In the genomic region with DNA sequence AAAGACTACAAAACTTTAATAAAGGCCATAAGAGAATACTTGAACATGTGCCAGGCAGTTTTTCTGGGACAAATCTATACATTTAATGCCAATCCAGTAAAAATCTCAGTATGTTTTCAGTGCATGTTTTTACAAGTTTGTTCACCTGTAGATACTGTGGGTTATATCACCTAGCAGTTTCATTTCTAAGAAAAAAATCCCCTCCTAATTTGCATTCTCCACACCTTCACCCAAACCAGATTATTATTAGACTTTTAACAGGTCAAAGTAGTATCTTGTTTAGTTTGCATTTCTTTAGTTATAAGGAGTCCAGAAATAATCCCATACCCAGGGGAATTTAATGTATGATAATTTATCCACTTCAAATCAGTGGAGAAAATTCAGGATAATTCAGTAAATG, we compare ENCODE assay signal across 26 cellular contexts. TPM values are rescaled to one million over a fixed set of nuclear protein-coding genes. Genes with fewer than 3 reads are reported as not detected.
DNase-seq lines count a peak whose midpoint lies in the region; ATAC-seq, FAIRE-seq and TF ChIP-seq lines count a peak whose summit lies in the region.
"Had no signal": no experiment of that assay in that cellular context is flagged by ENCODE, and none has a peak within 500 bp of the region (broad histone marks: within the 10 kb centered on the region; RNA-seq: fewer than 3 reads in every experiment).

No MANE protein-coding gene starts in this region.

- H3K27me3 Mint-ChIP-seq in T-helper 17 cell (no peaks in the 10 kb centered on the region), Caco-2 (ENCODE audit: insufficient read depth, unreplicated experiment) (no peaks in the 10 kb centered on the region)
- H3K27me3 Mint-ChIP-seq in activated naive CD4-positive, alpha-beta T cell treated with anti-CD3 and anti-CD28 coated beads, Interleukin-2, amount 10 ng/mL, durations not matched to agents 7 days and 5 days, result no peaks in the 10 kb centered on the region
- H3K27me3 Mint-ChIP-seq: activated CD4-positive, alpha-beta memory T cell treated with anti-CD3 and anti-CD28 coated beads, Interleukin-2, amount 10 ng/mL, durations not matched to agents 7 days and 5 days; effector memory CD8-positive, alpha-beta T cell; progenitor cell of endocrine pancreas had no signal

- no peak overlapping the region for H2BK12ac ChIP-seq in trophoblast cell (ENCODE audit: low read length)

- peak; percentile 9 for FAIRE-seq in GM12891 (lab: Jason Lieb, UNC)
- FAIRE-seq: D721Med had no signal

- DNase-seq in GM12891 (ENCODE audit: insufficient read length, low spot score) (no peak), T-helper 17 cell (no peak), Caco-2 (no peak), sciatic nerve (ENCODE audit: low spot score) (no peak), trophoblast cell (no peak)
- DNase-seq in activated naive CD4-positive, alpha-beta T cell treated with anti-CD3 and anti-CD28 coated beads, Interleukin-2, amount 10 ng/mL, durations not matched to agents 7 days and 5 days, result no peak
- DNase-seq: activated CD4-positive, alpha-beta memory T cell treated with anti-CD3 and anti-CD28 coated beads, Interleukin-2, amount 10 ng/mL, durations not matched to agents 7 days and 5 days; activated effector memory CD4-positive, alpha-beta T cell treated with anti-CD3 and anti-CD28 coated beads, Interleukin-2, amount 50 U/mL, for 16 hours; adrenal gland; effector memory CD8-positive, alpha-beta T cell; hippocampal formation; KBM-7; NCI-H1694 treated with DMSO at 0.1 percent for 48 hours; NCI-H748 treated with DMSO at 0.1 percent for 48 hours; Right ventricle myocardium superior; SW 1271 had no signal

- H2BK5ac ChIP-seq in trophoblast cell (ENCODE audit: low read depth, low read length, poor library complexity), result no peak overlapping the region

- H3K9me3 ChIP-seq in T-helper 17 cell (ENCODE audit: control insufficient read depth, low read length, poor library complexity, severe bottlenecking) (no peaks in the 10 kb centered on the region), Caco-2 (no peaks in the 10 kb centered on the region), trophoblast cell (ENCODE audit: insufficient read depth, low read depth, low read length) (no peaks in the 10 kb centered on the region)
- H3K9me3 ChIP-seq: adrenal gland, esophagus muscularis mucosa had no signal

- H3K79me1 ChIP-seq in trophoblast cell (ENCODE audit: low read length), result no peaks in the 10 kb centered on the region

- BruUV-seq in Caco-2 (replicated peaks; lab: Mats Ljungman, UMichigan), result no TSS peak

- H3K18ac ChIP-seq in trophoblast cell (ENCODE audit: low read length), result no peak overlapping the region

- no peaks in the 10 kb centered on the region for H3K4me1 ChIP-seq in Caco-2
- H3K4me1 ChIP-seq in trophoblast cell (ENCODE audit: control insufficient read depth in 1 of 2, insufficient read depth in 2 of 2, low read length in 2 of 2), result no peaks in the 10 kb centered on the region

- H3K9ac ChIP-seq in trophoblast cell (ENCODE audit: low read length), result no peak overlapping the region
- H3K9ac ChIP-seq: BLaER1, neural progenitor cell had no signal

- H4K8ac ChIP-seq in trophoblast cell (ENCODE audit: low read depth, low read length), result no peak overlapping the region

- no peak overlapping the region for H3K14ac ChIP-seq in trophoblast cell (ENCODE audit: low read length)

- H3K27ac Mint-ChIP-seq in T-helper 17 cell, result peak overlapping the region; percentile 60
- H3K27ac Mint-ChIP-seq in Caco-2 (ENCODE audit: unreplicated experiment), result no peak overlapping the region
- H3K27ac Mint-ChIP-seq in activated naive CD4-positive, alpha-beta T cell treated with anti-CD3 and anti-CD28 coated beads, Interleukin-2, amount 10 ng/mL, durations not matched to agents 7 days and 5 days, result no peak overlapping the region
- H3K27ac Mint-ChIP-seq: activated CD4-positive, alpha-beta memory T cell treated with anti-CD3 and anti-CD28 coated beads, Interleukin-2, amount 10 ng/mL, durations not matched to agents 7 days and 5 days; effector memory CD8-positive, alpha-beta T cell; neural progenitor cell; progenitor cell of endocrine pancreas had no signal

- H3K79me2 ChIP-seq in trophoblast cell (ENCODE audit: control insufficient read depth, insufficient read depth, low read length, poor library complexity), result no peaks in the 10 kb centered on the region

- H3K27me3 ChIP-seq in Caco-2 (replicated peaks; ENCODE audit: control insufficient read depth, insufficient read depth, low read length) (no peaks in the 10 kb centered on the region), trophoblast cell (ENCODE audit: insufficient read depth, low read length) (no peaks in the 10 kb centered on the region)
- H3K27me3 ChIP-seq: adrenal gland, BLaER1, esophagus muscularis mucosa, neural progenitor cell had no signal

- no peak overlapping the region for H3K4me2 ChIP-seq in trophoblast cell (ENCODE audit: low read length)
- H3K4me2 ChIP-seq: BLaER1, neural progenitor cell had no signal

- ATAC-seq in GM19372 (IDR thresholded peaks at IDR 0.05; ENCODE audit: low read depth, unreplicated experiment), result peak; percentile 57
- peak; percentile 62 for ATAC-seq in HG02885 (IDR thresholded peaks at IDR 0.05; ENCODE audit: poor library complexity, unreplicated experiment)
- ATAC-seq in T-helper 17 cell, result no peak
- no peak for ATAC-seq in sciatic nerve
- ATAC-seq: activated CD4-positive, CD25-positive, alpha-beta regulatory T cell treated with anti-CD3 and anti-CD28 coated beads, Interleukin-2, amount 50 U/mL, for 24 hours; effector memory CD8-positive, alpha-beta T cell had no signal

- H3K4me3 Mint-ChIP-seq in T-helper 17 cell (no peak overlapping the region), Caco-2 (ENCODE audit: unreplicated experiment) (no peak overlapping the region)
- no peak overlapping the region for H3K4me3 Mint-ChIP-seq in activated naive CD4-positive, alpha-beta T cell treated with anti-CD3 and anti-CD28 coated beads, Interleukin-2, amount 10 ng/mL, durations not matched to agents 7 days and 5 days
- H3K4me3 Mint-ChIP-seq: activated CD4-positive, alpha-beta memory T cell treated with anti-CD3 and anti-CD28 coated beads, Interleukin-2, amount 10 ng/mL, durations not matched to agents 7 days and 5 days; effector memory CD8-positive, alpha-beta T cell; neural progenitor cell had no signal

- H3K4me1 Mint-ChIP-seq in T-helper 17 cell, result peaks cover 29% of the 10 kb centered on the region
- no peaks in the 10 kb centered on the region for H3K4me1 Mint-ChIP-seq in Caco-2 (ENCODE audit: low read depth, unreplicated experiment)
- peaks cover 38% of the 10 kb centered on the region for H3K4me1 Mint-ChIP-seq in activated naive CD4-positive, alpha-beta T cell treated with anti-CD3 and anti-CD28 coated beads, Interleukin-2, amount 10 ng/mL, durations not matched to agents 7 days and 5 days
- H3K4me1 Mint-ChIP-seq: neural progenitor cell had no signal

- H3K4ac ChIP-seq in trophoblast cell (ENCODE audit: low read depth, low read length), result no peak overlapping the region

- POLR2A ChIA-PET in Caco-2 (lab: Charles Lee), result no interaction called here

- H4K12ac ChIP-seq in trophoblast cell (ENCODE audit: low read depth, low read length), result no peak overlapping the region

- intact Hi-C loops in Caco-2 (cut with micrococcal nuclease; ENCODE audit: unreplicated experiment), result no loop called here
- intact Hi-C loops in sciatic nerve (cut with DNase I), result no loop called here

- no peak overlapping the region for H3K23ac ChIP-seq in trophoblast cell (ENCODE audit: low read length)

- H3K27ac ChIP-seq in trophoblast cell (ENCODE audit: low read depth, low read length), result no peak overlapping the region
- H3K27ac ChIP-seq: adrenal gland, BLaER1, esophagus muscularis mucosa, neural progenitor cell had no signal

- H3K36me3 ChIP-seq in Caco-2 (ENCODE audit: control insufficient read depth, insufficient read depth, low read length) (no peaks in the 10 kb centered on the region), trophoblast cell (ENCODE audit: control insufficient read depth in 1 of 2, insufficient read depth in 2 of 2, low read length in 2 of 2) (no peaks in the 10 kb centered on the region)
- H3K36me3 ChIP-seq: adrenal gland, neural progenitor cell had no signal

- no peak for TF ChIP-seq POLR2A in GM12891 (IDR thresholded peaks at IDR 0.05; ENCODE audit: low read depth, low read length)

- H2AK5ac ChIP-seq in trophoblast cell (ENCODE audit: low read length), result no peak overlapping the region

- no peak overlapping the region for H3K4me3 ChIP-seq in Caco-2 (ENCODE audit: low read depth, low read length)
- no peak overlapping the region for H3K4me3 ChIP-seq in trophoblast cell (ENCODE audit: low read depth, low read length)
- H3K4me3 ChIP-seq: adrenal gland, BLaER1, esophagus muscularis mucosa, neural progenitor cell had no signal

- H3K9me3 Mint-ChIP-seq in Caco-2 (ENCODE audit: unreplicated experiment), result no peaks in the 10 kb centered on the region
- H3K9me3 Mint-ChIP-seq in activated naive CD4-positive, alpha-beta T cell treated with anti-CD3 and anti-CD28 coated beads, Interleukin-2, amount 10 ng/mL, durations not matched to agents 7 days and 5 days, result peaks cover 4% of the 10 kb centered on the region
- H3K9me3 Mint-ChIP-seq: effector memory CD8-positive, alpha-beta T cell; neural progenitor cell had no signal

- no peak overlapping the region for H2AFZ ChIP-seq in trophoblast cell (ENCODE audit: insufficient read depth, low read length, poor library complexity)
- H2AFZ ChIP-seq: neural progenitor cell had no signal

- no peak for TF ChIP-seq CTCF in Caco-2 (IDR thresholded peaks at IDR 0.05; ENCODE audit: insufficient read depth in 1 of 2, low read depth in 1 of 2, low read length in 1 of 2, severe bottlenecking in 1 of 2, unreplicated experiment in 1 of 2)

- H3K36me3 Mint-ChIP-seq in T-helper 17 cell (ENCODE audit: low read depth) (no peaks in the 10 kb centered on the region), Caco-2 (ENCODE audit: insufficient read depth, unreplicated experiment) (no peaks in the 10 kb centered on the region)
- H3K36me3 Mint-ChIP-seq in activated naive CD4-positive, alpha-beta T cell treated with anti-CD3 and anti-CD28 coated beads, Interleukin-2, amount 10 ng/mL, durations not matched to agents 7 days and 5 days, result peaks cover 36% of the 10 kb centered on the region

- no peak overlapping the region for H4K91ac ChIP-seq in trophoblast cell (ENCODE audit: low read depth, low read length)

- CTCF ChIA-PET in Caco-2 (lab: Charles Lee), result no interaction called here
- CTCF ChIA-PET in activated naive CD4-positive, alpha-beta T cell treated with anti-CD3 and anti-CD28 coated beads, Interleukin-2, amount 10 ng/mL, durations not matched to agents 7 days and 5 days (lab: Charles Lee), result interaction anchor here (0.6 kb wide), 1 partner anchor 143 kb away, joined by 4 read pairs; no protein-coding TSS in a partner anchor

- no peak overlapping the region for H2BK120ac ChIP-seq in trophoblast cell (ENCODE audit: insufficient read depth, low read length, poor library complexity)

TF ChIP-seq in GM12891, 5 proteins besides CTCF, POLR2A, EP300 and RAD21 (continues in another document):
- no peak for TF ChIP-seq POU2F2 (IDR thresholded peaks at IDR 0.05; ENCODE audit: low read depth, low read length)
- TF ChIP-seq SPI1 (IDR thresholded peaks at IDR 0.05; ENCODE audit: low read depth, low read length), result no peak
- TF ChIP-seq TAF1 (IDR thresholded peaks at IDR 0.05; ENCODE audit: low read depth, low read length), result no peak

RNA-seq across cellular contexts. Expression of a gene that starts 17.0 kb away (rescaled TPM):
- polyA plus RNA-seq in GM12891 (2012; ENCODE audit: low read depth, missing spikeins), result 0.89 TPM
- 10 to 100 TPM; 37.2 to 48.7 TPM for total RNA-seq in T-helper 17 cell
- not detected in 2 replicates for total RNA-seq in Caco-2 (2022)
- total RNA-seq in sciatic nerve, result 55.0 TPM
- polyA plus RNA-seq in trophoblast cell (2013), result 6.2 and 6.5 TPM in 2 replicates
- total RNA-seq: HT1080, OCI-LY7 had no signal

Comparison
In these comparisons a context has a peak if more than half of its experiments do, and no peak if none do; other contexts are left out.
1. ATAC-seq: peak in GM19372 (single experiment) and HG02885 (single experiment); none in T-helper 17 cell (single experiment) and sciatic nerve (single experiment).
2. RNA of a gene that starts 17.0 kb away (total RNA-seq): 55.0 TPM in sciatic nerve (single experiment) and 37.2 to 48.7 TPM in T-helper 17 cell; not detected in Caco-2; every median in the first group is over 10 times any median in the second.